6 cellular contexts compared by ENCODE assay signal in genomic region chr19:1904385-1905070, GRCh38. TPM values are rescaled to one million over a fixed set of nuclear protein-coding genes. Genes with fewer than 3 reads are reported as not detected.
A peak's percentile ranks its signal among the peaks of the same experiment; 100 is the strongest.
DNase-seq lines count a peak whose midpoint lies in the region; ATAC-seq lines count a peak whose summit lies in the region.

No MANE protein-coding gene starts in this region.

- H3K27ac Mint-ChIP-seq in stimulated activated naive CD8-positive, alpha-beta T cell treated with anti-CD3 and anti-CD28 coated beads, Interleukin-15, Interleukin-2, amounts not matched to agents 100 ng/mL and 50 ng/mL, for 24 hours, result peak overlapping the region; percentile 80

- no peaks in the 10 kb centered on the region for H3K9me3 Mint-ChIP-seq in stimulated activated naive CD8-positive, alpha-beta T cell treated with anti-CD3 and anti-CD28 coated beads, Interleukin-15, Interleukin-2, amounts not matched to agents 100 ng/mL and 50 ng/mL, for 24 hours

- peak overlapping the region; percentile 52 for H3K4me3 ChIP-seq in iPS-20b (ENCODE audit: low read length)

- no peaks in the 10 kb centered on the region for H3K36me3 Mint-ChIP-seq in stimulated activated naive CD8-positive, alpha-beta T cell treated with anti-CD3 and anti-CD28 coated beads, Interleukin-15, Interleukin-2, amounts not matched to agents 100 ng/mL and 50 ng/mL, for 24 hours (ENCODE audit: low read depth)

- H3K4me1 ChIP-seq in iPS-20b (ENCODE audit: insufficient read depth, low read length), result no peaks in the 10 kb centered on the region; the same call in 1 of the 2 replicates

- DNase-seq in stimulated activated naive CD8-positive, alpha-beta T cell treated with anti-CD3 and anti-CD28 coated beads, Interleukin-15, Interleukin-2, amounts not matched to agents 100 U/mL and 50 U/mL, for 24 hours, result no peak
- DNase-seq in SK-N-DZ (ENCODE audit: low spot score) (peak; percentile 29), glomerular visceral epithelial cell (ENCODE audit: extremely low spot score) (no peak), dermis blood vessel endothelial cell (no peak)

- H3K9me3 ChIP-seq in iPS-20b (ENCODE audit: insufficient read depth, low read depth, low read length), result no peaks in the 10 kb centered on the region

- no peak for ATAC-seq in stimulated activated naive CD8-positive, alpha-beta T cell treated with anti-CD3 and anti-CD28 coated beads, Interleukin-15, Interleukin-2, amounts not matched to agents 100 U/mL and 50 U/mL, for 24 hours

- peak overlapping the region; percentile 3 for H3K27ac ChIP-seq in iPS-20b (ENCODE audit: low read length)

- H3K27me3 Mint-ChIP-seq in stimulated activated naive CD8-positive, alpha-beta T cell treated with anti-CD3 and anti-CD28 coated beads, Interleukin-15, Interleukin-2, amounts not matched to agents 100 ng/mL and 50 ng/mL, for 24 hours, result no peaks in the 10 kb centered on the region

- H3K4me3 Mint-ChIP-seq in stimulated activated naive CD8-positive, alpha-beta T cell treated with anti-CD3 and anti-CD28 coated beads, Interleukin-15, Interleukin-2, amounts not matched to agents 100 ng/mL and 50 ng/mL, for 24 hours, result peak overlapping the region; percentile 91

- peak overlapping the region; percentile 73; the same call in 1 of the 2 replicates for H3K9ac ChIP-seq in iPS-20b (ENCODE audit: low read depth, low read length)

- peaks cover 44% of the 10 kb centered on the region for H3K4me1 Mint-ChIP-seq in stimulated activated naive CD8-positive, alpha-beta T cell treated with anti-CD3 and anti-CD28 coated beads, Interleukin-15, Interleukin-2, amounts not matched to agents 100 ng/mL and 50 ng/mL, for 24 hours (ENCODE audit: low read depth)

- H3K27me3 ChIP-seq in iPS-20b (ENCODE audit: insufficient read depth, low read length), result no peaks in the 10 kb centered on the region

- H3K36me3 ChIP-seq in iPS-20b (ENCODE audit: insufficient read depth, low read depth, low read length), result no peaks in the 10 kb centered on the region

RNA-seq across cellular contexts. Expression of gene ADAT3, which starts 0.7 kb away (rescaled TPM):
- 6.3 and 9.5 TPM in 2 replicates for polyA plus RNA-seq in SK-N-DZ (2014; cell fraction: cytosol; rRNA removed)
- polyA plus RNA-seq in SK-N-DZ (2014; cell fraction: nucleus; rRNA removed), result 6.1 and 7.3 TPM in 2 replicates
- 5.8 and 6.2 TPM in 2 replicates for total RNA-seq in dermis blood vessel endothelial cell

RNA-seq across cellular contexts. Expression of gene SCAMP4, which starts 0.7 kb away (rescaled TPM):
- polyA plus RNA-seq in SK-N-DZ (2014; cell fraction: cytosol; rRNA removed), result 48.3 and 92.0 TPM in 2 replicates
- polyA plus RNA-seq in SK-N-DZ (2014; cell fraction: nucleus; rRNA removed), result 30.7 and 30.8 TPM in 2 replicates
- total RNA-seq in dermis blood vessel endothelial cell, result 34.7 and 56.1 TPM in 2 replicates

RNA-seq across cellular contexts. Expression of gene ABHD17A, which starts 19.2 kb away (rescaled TPM):
- polyA plus RNA-seq in SK-N-DZ (2014; cell fraction: cytosol; rRNA removed), result 73.8 and 89.9 TPM in 2 replicates
- polyA plus RNA-seq in SK-N-DZ (2014; cell fraction: nucleus; rRNA removed), result 197 and 240 TPM in 2 replicates
- total RNA-seq in dermis blood vessel endothelial cell, result 111 and 142 TPM in 2 replicates

RNA-seq across cellular contexts. Expression of gene CSNK1G2, which starts 36.4 kb away (rescaled TPM):
- polyA plus RNA-seq in SK-N-DZ (2014; cell fraction: cytosol; rRNA removed), result 89.9 and 99.4 TPM in 2 replicates
- polyA plus RNA-seq in SK-N-DZ (2014; cell fraction: nucleus; rRNA removed), result 481 and 510 TPM in 2 replicates
- 73.9 and 125 TPM in 2 replicates for total RNA-seq in dermis blood vessel endothelial cell

RNA-seq across cellular contexts. Expression of gene KLF16, which starts 41.1 kb away (rescaled TPM):
- 12.8 and 16.7 TPM in 2 replicates for polyA plus RNA-seq in SK-N-DZ (2014; cell fraction: cytosol; rRNA removed)
- polyA plus RNA-seq in SK-N-DZ (2014; cell fraction: nucleus; rRNA removed), result 11.0 and 15.3 TPM in 2 replicates
- total RNA-seq in dermis blood vessel endothelial cell, result 5.3 and 9.5 TPM in 2 replicates
